Comparison of ENCODE assay signal across 11 cellular contexts in genomic region chr20:3022559-3023489, GRCh38. TPM values are rescaled to one million over a fixed set of nuclear protein-coding genes. Genes with fewer than 3 reads are reported as not detected.
DNase-seq lines count a peak whose midpoint lies in the region; ATAC-seq and TF ChIP-seq lines count a peak whose summit lies in the region.
"Not testable (repeated sequence)": the region's sequence is repeated elsewhere in the genome, so short reads cannot be mapped to it uniquely, and the experiment has no call there.
"Had no signal": no experiment of that assay in that cellular context is flagged by ENCODE, and none has a peak within 500 bp of the region (broad histone marks: within the 10 kb centered on the region; RNA-seq: fewer than 3 reads in every experiment).

No MANE protein-coding gene starts in this region.

- not testable (repeated sequence) for H3K9me3 Mint-ChIP-seq in activated naive CD4-positive, alpha-beta T cell treated with anti-CD3 and anti-CD28 coated beads, Interleukin-2, amount 50 U/mL, for 24 hours; progenitor cell of endocrine pancreas (ENCODE audit: low read depth)

- not testable (repeated sequence) for H3K27ac Mint-ChIP-seq in T-helper 17 cell
- peak overlapping the region; percentile 59 for H3K27ac Mint-ChIP-seq in activated naive CD4-positive, alpha-beta T cell treated with anti-CD3 and anti-CD28 coated beads, Interleukin-2, amount 50 U/mL, for 24 hours
- peak overlapping the region; percentile 96 for H3K27ac Mint-ChIP-seq in progenitor cell of endocrine pancreas

- not testable (repeated sequence) for H3K9me3 ChIP-seq in T-helper 17 cell (ENCODE audit: control insufficient read depth, low read length, poor library complexity, severe bottlenecking); mesodermal cell (ENCODE audit: control insufficient read depth, low read length)

- DNase-seq in ELF-1 (ENCODE audit: low read depth, low spot score) (peak; percentile 55), fibroblast of villous mesenchyme (ENCODE audit: low read depth) (peak; percentile 87)
- DNase-seq in T-helper 17 cell; progenitor cell of endocrine pancreas (ENCODE audit: low spot score, unreplicated experiment): not testable (repeated sequence)
- peak; percentile 7 for DNase-seq in activated CD4-positive, CD25-positive, alpha-beta regulatory T cell treated with anti-CD3 and anti-CD28 coated beads, Interleukin-2, amount 50 U/mL, for 72 hours

- not testable (repeated sequence) for TF ChIP-seq CTCF in C4-2B (conservative IDR thresholded peaks at IDR 0.05); fibroblast of villous mesenchyme (IDR thresholded peaks at IDR 0.05; ENCODE audit: insufficient read depth, low read depth, low read length); progenitor cell of endocrine pancreas (IDR thresholded peaks at IDR 0.05; ENCODE audit: unreplicated experiment)

- H3K36me3 Mint-ChIP-seq in T-helper 17 cell (ENCODE audit: low read depth) (peaks cover 14% of the 10 kb centered on the region), progenitor cell of endocrine pancreas (ENCODE audit: insufficient read depth) (peaks cover 37% of the 10 kb centered on the region)
- peaks cover 22% of the 10 kb centered on the region for H3K36me3 Mint-ChIP-seq in activated naive CD4-positive, alpha-beta T cell treated with anti-CD3 and anti-CD28 coated beads, Interleukin-2, amount 50 U/mL, for 24 hours

- not testable (repeated sequence) for H3K4me1 Mint-ChIP-seq in T-helper 17 cell; activated naive CD4-positive, alpha-beta T cell treated with anti-CD3 and anti-CD28 coated beads, Interleukin-2, amount 50 U/mL, for 24 hours
- H3K4me1 Mint-ChIP-seq in progenitor cell of endocrine pancreas (ENCODE audit: low read depth) = peaks cover 30% of the 10 kb centered on the region

- H3K4me1 ChIP-seq in mesodermal cell (ENCODE audit: control insufficient read depth, insufficient read depth, low read length, poor library complexity, severe bottlenecking) = peaks cover 16% of the 10 kb centered on the region

- not testable (repeated sequence) for H3K4me3 ChIP-seq in fibroblast of villous mesenchyme (ENCODE audit: low read depth, low read length); mesodermal cell (ENCODE audit: extremely low read depth, insufficient read depth, low read length, poor library complexity, severe bottlenecking)

- peaks cover 69% of the 10 kb centered on the region for H3K36me3 ChIP-seq in mesodermal cell (ENCODE audit: control insufficient read depth, insufficient read depth, low read length)

- peak overlapping the region; percentile 66 for H3K27ac ChIP-seq in C4-2B
- H3K27ac ChIP-seq in mesodermal cell (ENCODE audit: low read depth, low read length, severe bottlenecking) = peak overlapping the region; percentile 77

- H3K4me3 Mint-ChIP-seq in T-helper 17 cell (peak overlapping the region; percentile 19), progenitor cell of endocrine pancreas (ENCODE audit: low read depth) (peak overlapping the region; percentile 54)
- not testable (repeated sequence) for H3K4me3 Mint-ChIP-seq in activated naive CD4-positive, alpha-beta T cell treated with anti-CD3 and anti-CD28 coated beads, Interleukin-2, amount 50 U/mL, for 24 hours

- H3K27me3 Mint-ChIP-seq in T-helper 17 cell; activated naive CD4-positive, alpha-beta T cell treated with anti-CD3 and anti-CD28 coated beads, Interleukin-2, amount 50 U/mL, for 24 hours; progenitor cell of endocrine pancreas: not testable (repeated sequence)

- ATAC-seq in T-helper 17 cell = not testable (repeated sequence)

- 92 to 93% methylated on average over 13 to 15 of the region's 20 CpGs for WGBS in mesodermal cell (ENCODE audit: insufficient coverage in 2 of 2), 2 experiments

RNA-seq across cellular contexts. Expression of gene GNRH2, which starts 20.6 kb away (rescaled TPM):
- total RNA-seq in T-helper 17 cell (under 1 TPM; 0.92 to 0.94 TPM), fibroblast of villous mesenchyme (under 0.01 TPM in 1 of 2 replicates, not detected in the other), progenitor cell of endocrine pancreas (2.7 TPM in 2 replicates)
- polyA plus RNA-seq in mesodermal cell (2013, experiment 1 of 2) = not detected
- not detected for polyA plus RNA-seq in mesodermal cell (2013, experiment 2 of 2)
- total RNA-seq: CD8-positive, alpha-beta T cell; HT-29 had no signal

RNA-seq across cellular contexts. Expression of gene MRPS26, which starts 23.0 kb away (rescaled TPM):
- total RNA-seq in T-helper 17 cell (10 to 100 TPM; 16.8 to 17.2 TPM), fibroblast of villous mesenchyme (26.8 and 31.6 TPM in 2 replicates), progenitor cell of endocrine pancreas (74.3 and 75.1 TPM in 2 replicates)
- 51.1 TPM for polyA plus RNA-seq in mesodermal cell (2013, experiment 1 of 2)
- 44.8 TPM for polyA plus RNA-seq in mesodermal cell (2013, experiment 2 of 2)

RNA-seq across cellular contexts. Expression of gene OXT, which starts 48.6 kb away (rescaled TPM):
- total RNA-seq in T-helper 17 cell (under 1 TPM in 1 of 2 donors, not detected in 1; 0.62 TPM), fibroblast of villous mesenchyme (not detected in 2 replicates), progenitor cell of endocrine pancreas (not detected in 2 replicates)
- polyA plus RNA-seq in mesodermal cell (2013, experiment 1 of 2) = 0.96 TPM
- not detected for polyA plus RNA-seq in mesodermal cell (2013, experiment 2 of 2)
- total RNA-seq: H1, HT-29 had no signal
- polyA plus RNA-seq: H1 had no signal
